16 cellular contexts compared by ENCODE assay signal in the genomic region with DNA sequence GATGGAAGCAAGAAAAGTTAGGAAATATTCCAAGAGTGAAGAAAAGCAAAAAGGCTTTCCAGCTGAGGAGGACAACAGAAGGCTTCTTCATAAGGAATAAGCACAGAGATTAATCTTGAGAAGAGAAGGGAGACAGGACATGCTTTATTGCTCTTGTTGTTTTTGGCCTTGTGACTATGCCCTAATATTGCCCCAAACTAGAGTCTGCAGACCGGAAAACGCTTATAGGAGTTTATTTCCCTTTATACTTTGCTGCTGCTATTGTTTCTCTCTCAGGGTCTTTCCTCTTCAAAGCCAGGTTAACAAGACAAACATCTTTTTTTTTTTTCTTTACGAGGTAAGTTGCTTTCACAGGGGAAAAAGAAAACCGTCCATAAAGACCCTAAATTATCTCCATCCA.
DNase-seq lines count a peak whose midpoint lies in the region; ATAC-seq and TF ChIP-seq lines count a peak whose summit lies in the region.
"Had no signal": no experiment of that assay in that cellular context is flagged by ENCODE, and none has a peak within 500 bp of the region (broad histone marks: within the 10 kb centered on the region; RNA-seq: fewer than 3 reads in every experiment).

No MANE protein-coding gene starts in this region.

- POLR2A ChIA-PET in WTC11 (lab: Charles Lee), result no interaction called here

- H3K4me3 Mint-ChIP-seq in WTC11 (no peak overlapping the region), neural crest cell (no peak overlapping the region)
- H3K4me3 Mint-ChIP-seq: B cell; CD8-positive, alpha-beta T cell; HFFc6 had no signal

- H3K9me3 Mint-ChIP-seq in WTC11, result peaks cover 20% of the 10 kb centered on the region
- peaks cover 15% of the 10 kb centered on the region for H3K9me3 Mint-ChIP-seq in neural crest cell

- peaks cover 3% of the 10 kb centered on the region for H3K9me3 ChIP-seq in right cardiac atrium (ENCODE audit: control insufficient read depth, low read length)

- TF ChIP-seq CTCF in WTC11 (IDR thresholded peaks at IDR 0.05), result no peak
- TF ChIP-seq CTCF in neural crest cell (conservative IDR thresholded peaks at IDR 0.05), result no peak

- no peak overlapping the region for H3K4me3 ChIP-seq in right cardiac atrium (ENCODE audit: low read length)
- H3K4me3 ChIP-seq: BLaER1 treated with 17β-estradiol and CSF1 and Interleukin-3, amounts not matched to agents 10 nM and 100 nM had no signal

- no peaks in the 10 kb centered on the region for H3K4me1 ChIP-seq in right cardiac atrium (ENCODE audit: control insufficient read depth, insufficient read depth, low read length)

- peaks cover 19% of the 10 kb centered on the region for H3K36me3 Mint-ChIP-seq in WTC11
- H3K36me3 Mint-ChIP-seq in neural crest cell (ENCODE audit: low read depth), result peaks cover 4% of the 10 kb centered on the region
- H3K36me3 Mint-ChIP-seq: CD8-positive, alpha-beta T cell had no signal

- CTCF ChIA-PET in WTC11 (lab: Charles Lee), result interaction anchor here (0.6 to 2.0 kb wide), 3 partner anchors 13 to 781 kb away, joined by 3 to 7 read pairs (median 3); no protein-coding TSS in a partner anchor

- DNase-seq in WTC11 (ENCODE audit: low spot score) (no peak), foreskin melanocyte (peak; percentile 45), neural crest cell (ENCODE audit: low read depth, low spot score) (no peak), right cardiac atrium (no peak)
- DNase-seq in activated CD4-positive, alpha-beta T cell treated with anti-CD3 and anti-CD28 coated beads for 48 hours, result no peak
- DNase-seq: Calu3; CD8-positive, alpha-beta T cell; DMS79 treated with DMSO at 0.1 percent for 48 hours; GF-D8; GOT3; H7; HFFc6 had no signal

- H3K27me3 ChIP-seq in right cardiac atrium (ENCODE audit: control insufficient read depth, insufficient read depth), result no peaks in the 10 kb centered on the region
- H3K27me3 ChIP-seq: BLaER1 treated with 17β-estradiol and CSF1 and Interleukin-3, amounts not matched to agents 10 nM and 100 nM had no signal

- no peak for ATAC-seq in WTC11
- no peak for ATAC-seq in right cardiac atrium
- no peak for ATAC-seq in HG02610 (IDR thresholded peaks at IDR 0.05; ENCODE audit: unreplicated experiment)
- ATAC-seq: CD8-positive, alpha-beta T cell; HCT116 had no signal

- H3K27ac Mint-ChIP-seq in WTC11 (peak overlapping the region; percentile 8), neural crest cell (ENCODE audit: unreplicated experiment) (peak overlapping the region; percentile 38)
- H3K27ac Mint-ChIP-seq: B cell; CD8-positive, alpha-beta T cell; HFFc6 had no signal

- H3K27me3 Mint-ChIP-seq in WTC11 (ENCODE audit: low read depth) (no peaks in the 10 kb centered on the region), neural crest cell (ENCODE audit: low read depth) (no peaks in the 10 kb centered on the region)
- H3K27me3 Mint-ChIP-seq: B cell had no signal

- H3K4me1 Mint-ChIP-seq in WTC11 (peaks cover 22% of the 10 kb centered on the region), neural crest cell (peaks cover 48% of the 10 kb centered on the region)

- intact Hi-C loops in right cardiac atrium (cut with DNase I), result no loop called here

- WGBS in right cardiac atrium, result 57% methylated on average over 4 of the region's 4 CpGs

- H3K27ac ChIP-seq in right cardiac atrium (ENCODE audit: low read length), result no peak overlapping the region
- H3K27ac ChIP-seq: BLaER1 treated with 17β-estradiol and CSF1 and Interleukin-3, amounts not matched to agents 10 nM and 100 nM had no signal

TF ChIP-seq in WTC11, 78 proteins besides CTCF, POLR2A, EP300 and RAD21:
- no peak for TF ChIP-seq ERG (CRISPR knock-in tag; IDR thresholded peaks at IDR 0.05)
- TF ChIP-seq ZNF138 (CRISPR knock-in tag; conservative IDR thresholded peaks at IDR 0.05), result no peak
- TF ChIP-seq PRRX2 (CRISPR knock-in tag; IDR thresholded peaks at IDR 0.05), result no peak
- no peak for TF ChIP-seq CREB1 (CRISPR knock-in tag; IDR thresholded peaks at IDR 0.05)
- TF ChIP-seq NR3C1 (CRISPR knock-in tag; conservative IDR thresholded peaks at IDR 0.05; ENCODE audit: low read depth), result no peak
- no peak for TF ChIP-seq OVOL2 (CRISPR knock-in tag; IDR thresholded peaks at IDR 0.05; ENCODE audit: borderline replicate concordance)
- no peak for TF ChIP-seq FOXJ3 (CRISPR knock-in tag; IDR thresholded peaks at IDR 0.05; ENCODE audit: borderline replicate concordance)
- no peak for TF ChIP-seq JUN (CRISPR knock-in tag; IDR thresholded peaks at IDR 0.05)
- TF ChIP-seq USF1 (CRISPR knock-in tag; IDR thresholded peaks at IDR 0.05), result no peak
- TF ChIP-seq TCF7 (CRISPR knock-in tag; IDR thresholded peaks at IDR 0.05; ENCODE audit: low read depth), result no peak
- TF ChIP-seq NFE2L1 (CRISPR knock-in tag; IDR thresholded peaks at IDR 0.05), result no peak
- TF ChIP-seq, protein P1, sequence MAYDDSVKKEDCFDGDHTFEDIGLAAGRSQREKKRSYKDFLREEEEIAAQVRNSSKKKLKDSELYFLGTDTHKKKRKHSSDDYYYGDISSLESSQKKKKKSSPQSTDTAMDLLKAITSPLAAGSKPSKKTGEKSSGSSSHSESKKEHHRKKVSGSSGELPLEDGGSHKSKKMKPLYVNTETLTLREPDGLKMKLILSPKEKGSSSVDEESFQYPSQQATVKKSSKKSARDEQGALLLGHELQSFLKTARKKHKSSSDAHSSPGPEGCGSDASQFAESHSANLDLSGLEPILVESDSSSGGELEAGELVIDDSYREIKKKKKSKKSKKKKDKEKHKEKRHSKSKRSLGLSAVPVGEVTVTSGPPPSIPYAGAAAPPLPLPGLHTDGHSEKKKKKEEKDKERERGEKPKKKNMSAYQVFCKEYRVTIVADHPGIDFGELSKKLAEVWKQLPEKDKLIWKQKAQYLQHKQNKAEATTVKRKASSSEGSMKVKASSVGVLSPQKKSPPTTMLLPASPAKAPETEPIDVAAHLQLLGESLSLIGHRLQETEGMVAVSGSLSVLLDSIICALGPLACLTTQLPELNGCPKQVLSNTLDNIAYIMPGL (CRISPR knock-in tag; IDR thresholded peaks at IDR 0.05), result no peak
- TF ChIP-seq, protein P2, sequence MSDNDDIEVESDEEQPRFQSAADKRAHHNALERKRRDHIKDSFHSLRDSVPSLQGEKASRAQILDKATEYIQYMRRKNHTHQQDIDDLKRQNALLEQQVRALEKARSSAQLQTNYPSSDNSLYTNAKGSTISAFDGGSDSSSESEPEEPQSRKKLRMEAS (CRISPR knock-in tag; IDR thresholded peaks at IDR 0.05), result no peak
- TF ChIP-seq, protein P3, sequence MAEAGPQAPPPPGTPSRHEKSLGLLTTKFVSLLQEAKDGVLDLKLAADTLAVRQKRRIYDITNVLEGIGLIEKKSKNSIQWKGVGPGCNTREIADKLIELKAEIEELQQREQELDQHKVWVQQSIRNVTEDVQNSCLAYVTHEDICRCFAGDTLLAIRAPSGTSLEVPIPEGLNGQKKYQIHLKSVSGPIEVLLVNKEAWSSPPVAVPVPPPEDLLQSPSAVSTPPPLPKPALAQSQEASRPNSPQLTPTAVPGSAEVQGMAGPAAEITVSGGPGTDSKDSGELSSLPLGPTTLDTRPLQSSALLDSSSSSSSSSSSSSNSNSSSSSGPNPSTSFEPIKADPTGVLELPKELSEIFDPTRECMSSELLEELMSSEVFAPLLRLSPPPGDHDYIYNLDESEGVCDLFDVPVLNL (CRISPR knock-in tag; IDR thresholded peaks at IDR 0.05; ENCODE audit: borderline replicate concordance, low read depth), result no peak
- no peak for TF ChIP-seq IRF2 (CRISPR knock-in tag; IDR thresholded peaks at IDR 0.05; ENCODE audit: borderline replicate concordance, low read depth)
- no peak for TF ChIP-seq EMX1 (CRISPR knock-in tag; IDR thresholded peaks at IDR 0.05)
- TF ChIP-seq ZNF512 (CRISPR knock-in tag; IDR thresholded peaks at IDR 0.05; ENCODE audit: borderline replicate concordance), result no peak
